1 cellular context compared by ENCODE assay signal in the genomic region with DNA sequence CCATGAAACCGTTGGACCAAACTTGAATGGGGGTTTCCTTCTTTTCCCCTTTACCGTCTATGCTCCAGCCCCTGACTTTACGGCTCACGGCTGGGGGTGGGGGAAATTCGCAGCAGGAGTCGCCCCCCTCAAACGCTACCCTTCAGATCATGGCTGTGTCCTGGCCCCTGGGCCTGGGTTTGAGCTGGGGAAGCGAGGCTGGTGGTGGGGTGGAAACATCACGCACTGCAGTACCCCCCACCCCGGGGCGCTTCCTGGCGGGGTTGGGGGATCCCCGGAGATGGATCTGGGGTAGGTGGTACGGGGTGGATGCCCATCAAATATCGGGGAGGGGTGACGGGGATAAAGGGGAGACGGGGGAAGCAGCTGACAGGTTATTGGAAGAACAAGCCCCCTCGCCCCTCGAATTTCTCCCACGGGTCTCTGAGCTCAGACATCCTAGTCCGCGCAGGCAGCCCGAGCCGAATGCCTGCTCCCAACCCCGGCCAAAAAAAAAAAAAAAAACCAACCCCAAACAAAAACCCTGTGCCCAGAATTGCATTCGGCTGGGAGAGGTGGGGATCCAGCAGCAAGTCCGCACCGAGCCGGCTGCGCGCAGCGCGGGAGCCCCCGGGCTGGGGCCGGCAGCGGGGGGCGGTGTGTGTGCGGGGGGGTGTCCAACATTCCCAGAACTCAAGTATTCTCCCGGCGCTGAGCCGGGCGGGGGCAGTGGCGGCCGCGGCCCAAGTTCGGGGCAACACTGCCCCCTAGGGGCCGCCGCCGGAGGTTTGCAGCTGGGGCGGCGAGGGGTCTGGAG.
TF ChIP-seq lines count a peak whose summit lies in the region.

No MANE protein-coding gene starts in this region.

TF ChIP-seq in K562, 482 proteins besides CTCF, POLR2A, EP300 and RAD21 (continued from another document):
- peak; percentile 56; the same call in 1 of the 2 replicates for TF ChIP-seq ZBTB33 (CRISPR knock-in tag; IDR thresholded peaks at IDR 0.05)
- TF ChIP-seq MYNN (IDR thresholded peaks at IDR 0.05) = no peak
- TF ChIP-seq MYNN (CRISPR knock-in tag; IDR thresholded peaks at IDR 0.05) = no peak
- no peak for TF ChIP-seq HDAC3 (IDR thresholded peaks at IDR 0.05; ENCODE audit: borderline replicate concordance, partially characterized antibody)
- TF ChIP-seq LARP7 (IDR thresholded peaks at IDR 0.05) = no peak
- no peak for TF ChIP-seq ZNF282 (CRISPR knock-in tag; IDR thresholded peaks at IDR 0.05)
- no peak for TF ChIP-seq RREB1 (CRISPR knock-in tag; IDR thresholded peaks at IDR 0.05)
- no peak for TF ChIP-seq RERE (CRISPR knock-in tag; IDR thresholded peaks at IDR 0.05; ENCODE audit: borderline replicate concordance)
- no peak for TF ChIP-seq RHOXF2B (CRISPR knock-in tag; conservative IDR thresholded peaks at IDR 0.05)
- TF ChIP-seq, protein P1, sequence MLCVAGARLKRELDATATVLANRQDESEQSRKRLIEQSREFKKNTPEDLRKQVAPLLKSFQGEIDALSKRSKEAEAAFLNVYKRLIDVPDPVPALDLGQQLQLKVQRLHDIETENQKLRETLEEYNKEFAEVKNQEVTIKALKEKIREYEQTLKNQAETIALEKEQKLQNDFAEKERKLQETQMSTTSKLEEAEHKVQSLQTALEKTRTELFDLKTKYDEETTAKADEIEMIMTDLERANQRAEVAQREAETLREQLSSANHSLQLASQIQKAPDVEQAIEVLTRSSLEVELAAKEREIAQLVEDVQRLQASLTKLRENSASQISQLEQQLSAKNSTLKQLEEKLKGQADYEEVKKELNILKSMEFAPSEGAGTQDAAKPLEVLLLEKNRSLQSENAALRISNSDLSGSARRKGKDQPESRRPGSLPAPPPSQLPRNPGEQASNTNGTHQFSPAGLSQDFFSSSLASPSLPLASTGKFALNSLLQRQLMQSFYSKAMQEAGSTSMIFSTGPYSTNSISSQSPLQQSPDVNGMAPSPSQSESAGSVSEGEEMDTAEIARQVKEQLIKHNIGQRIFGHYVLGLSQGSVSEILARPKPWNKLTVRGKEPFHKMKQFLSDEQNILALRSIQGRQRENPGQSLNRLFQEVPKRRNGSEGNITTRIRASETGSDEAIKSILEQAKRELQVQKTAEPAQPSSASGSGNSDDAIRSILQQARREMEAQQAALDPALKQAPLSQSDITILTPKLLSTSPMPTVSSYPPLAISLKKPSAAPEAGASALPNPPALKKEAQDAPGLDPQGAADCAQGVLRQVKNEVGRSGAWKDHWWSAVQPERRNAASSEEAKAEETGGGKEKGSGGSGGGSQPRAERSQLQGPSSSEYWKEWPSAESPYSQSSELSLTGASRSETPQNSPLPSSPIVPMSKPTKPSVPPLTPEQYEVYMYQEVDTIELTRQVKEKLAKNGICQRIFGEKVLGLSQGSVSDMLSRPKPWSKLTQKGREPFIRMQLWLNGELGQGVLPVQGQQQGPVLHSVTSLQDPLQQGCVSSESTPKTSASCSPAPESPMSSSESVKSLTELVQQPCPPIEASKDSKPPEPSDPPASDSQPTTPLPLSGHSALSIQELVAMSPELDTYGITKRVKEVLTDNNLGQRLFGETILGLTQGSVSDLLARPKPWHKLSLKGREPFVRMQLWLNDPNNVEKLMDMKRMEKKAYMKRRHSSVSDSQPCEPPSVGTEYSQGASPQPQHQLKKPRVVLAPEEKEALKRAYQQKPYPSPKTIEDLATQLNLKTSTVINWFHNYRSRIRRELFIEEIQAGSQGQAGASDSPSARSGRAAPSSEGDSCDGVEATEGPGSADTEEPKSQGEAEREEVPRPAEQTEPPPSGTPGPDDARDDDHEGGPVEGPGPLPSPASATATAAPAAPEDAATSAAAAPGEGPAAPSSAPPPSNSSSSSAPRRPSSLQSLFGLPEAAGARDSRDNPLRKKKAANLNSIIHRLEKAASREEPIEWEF (CRISPR knock-in tag; IDR thresholded peaks at IDR 0.05) = no peak
- TF ChIP-seq GABPA (tag; conservative IDR thresholded peaks at IDR 0.05; ENCODE audit: low read depth) = no peak
- no peak for TF ChIP-seq PCBP2 (IDR thresholded peaks at IDR 0.05; ENCODE audit: low read depth, low read length, poor library complexity, severe bottlenecking)
- TF ChIP-seq ELK1 (CRISPR knock-in tag; IDR thresholded peaks at IDR 0.05) = no peak
- TF ChIP-seq ZFP1 (CRISPR knock-in tag; IDR thresholded peaks at IDR 0.05) = no peak
- no peak for TF ChIP-seq TAF7 (tag; IDR thresholded peaks at IDR 0.05)
- TF ChIP-seq WHSC1 (IDR thresholded peaks at IDR 0.05; ENCODE audit: low read length) = no peak
- peak; percentile 94 to 97 for TF ChIP-seq MAZ (CRISPR knock-in tag; conservative IDR thresholded peaks at IDR 0.05 in 1 of 2, IDR thresholded peaks at IDR 0.05 in 1 of 2)
- no peak for TF ChIP-seq SMAD2 (IDR thresholded peaks at IDR 0.05; ENCODE audit: low read depth, low read length)
